In the genomic region with DNA sequence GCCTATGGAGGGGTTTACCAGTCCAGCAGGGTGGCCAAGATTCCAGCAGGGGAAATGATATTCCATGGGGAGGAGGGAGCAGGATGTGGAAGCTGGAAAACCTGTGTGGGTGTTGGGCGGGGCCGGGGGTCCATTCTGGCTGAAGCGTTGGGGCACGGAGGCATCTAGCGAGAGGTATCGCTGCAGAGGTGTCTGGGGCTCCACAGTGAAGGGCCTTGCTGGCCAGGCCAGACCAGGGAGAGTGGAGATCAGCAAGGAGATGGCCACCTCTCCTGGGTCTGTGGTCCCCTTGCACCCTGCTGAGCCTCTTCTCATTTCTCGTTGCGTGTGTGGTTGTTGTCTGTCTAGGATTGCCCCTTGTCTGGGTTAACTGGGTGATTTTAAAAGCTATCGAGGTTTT, we compare ENCODE assay signal across 2 cellular contexts.
TF ChIP-seq lines count a peak whose summit lies in the region.

No MANE protein-coding gene starts in this region.

TF ChIP-seq in IMR-90, 13 proteins besides CTCF, POLR2A, EP300 and RAD21:
- TF ChIP-seq SMC3 (IDR thresholded peaks at IDR 0.05; ENCODE audit: low read depth, low read length) (no peak), RFX5 (IDR thresholded peaks at IDR 0.05; ENCODE audit: low read depth, low read length) (no peak), CHD1 (IDR thresholded peaks at IDR 0.05; ENCODE audit: low read depth, low read length) (no peak), MAZ (IDR thresholded peaks at IDR 0.05; ENCODE audit: borderline replicate concordance, low read depth, low read length) (no peak)

TF ChIP-seq in H1, 55 proteins besides CTCF, POLR2A, EP300 and RAD21:
- TF ChIP-seq RBBP5 (IDR thresholded peaks at IDR 0.05; ENCODE audit: borderline replicate concordance, low read depth, low read length) (no peak), TAF1 (IDR thresholded peaks at IDR 0.05; ENCODE audit: low read depth, low read length) (no peak), BRCA1 (IDR thresholded peaks at IDR 0.05; ENCODE audit: low read depth, low read length) (no peak), USF2 (IDR thresholded peaks at IDR 0.05; ENCODE audit: low read length) (no peak), HDAC6 (IDR thresholded peaks at IDR 0.05; ENCODE audit: low read depth, low read length) (no peak), CHD1 (IDR thresholded peaks at IDR 0.05; ENCODE audit: low read depth, low read length) (no peak), ASH2L (IDR thresholded peaks at IDR 0.05; ENCODE audit: low read length) (no peak), YY1 (IDR thresholded peaks at IDR 0.05; ENCODE audit: low read depth, low read length) (no peak), KDM4A (IDR thresholded peaks at IDR 0.05; ENCODE audit: low read depth, low read length, severe bottlenecking) (no peak), HDAC2 (IDR thresholded peaks at IDR 0.05; ENCODE audit: borderline replicate concordance in 1 of 2, low read depth in 2 of 2, low read length in 2 of 2) (no peak), CHD2 (IDR thresholded peaks at IDR 0.05; ENCODE audit: low read length) (no peak), SP2 (IDR thresholded peaks at IDR 0.05; ENCODE audit: low read length) (no peak), GTF2F1 (IDR thresholded peaks at IDR 0.05; ENCODE audit: borderline replicate concordance, low read depth, low read length) (no peak), JUND (IDR thresholded peaks at IDR 0.05; ENCODE audit: low read length) (no peak)
TF ChIP-seq in H1: peak in this region for 0.
